In genomic region chr10:131093795-131094366, GRCh38 we compare ENCODE assay signal across 28 cellular contexts.
DNase-seq lines count a peak whose midpoint lies in the region; ATAC-seq, FAIRE-seq and TF ChIP-seq lines count a peak whose summit lies in the region.
"Had no signal": no experiment of that assay in that cellular context is flagged by ENCODE, and none has a peak within 500 bp of the region (broad histone marks: within the 10 kb centered on the region; RNA-seq: fewer than 3 reads in every experiment).

No MANE protein-coding gene starts in this region.

- no peaks in the 10 kb centered on the region for H4K20me1 ChIP-seq in HepG2 (ENCODE audit: insufficient read depth, low read length)
- no peaks in the 10 kb centered on the region for H4K20me1 ChIP-seq in osteoblast (ENCODE audit: insufficient read depth, low read length)

- TF ChIP-seq RAD21 in liver (IDR thresholded peaks at IDR 0.05) (no peak), HepG2 (CRISPR knock-in tag; IDR thresholded peaks at IDR 0.05) (no peak)

- no peak for ATAC-seq in HepG2
- no peak for ATAC-seq in HG02759 (IDR thresholded peaks at IDR 0.05; ENCODE audit: unreplicated experiment)
- ATAC-seq: body of pancreas, PC-3 had no signal

- DNase-seq in HepG2 (ENCODE audit: low spot score) (no peak), iPS-NIHi11 (ENCODE audit: low spot score) (peak; percentile 18), osteoblast (ENCODE audit: insufficient read length, low spot score, missing footprints) (peak; percentile 65), posterior vena cava (ENCODE audit: low spot score) (no peak), NK-92 (lab: John Stamatoyannopoulos, UW; ENCODE audit: unreplicated experiment) (no peak), DMS153 (lab: John Stamatoyannopoulos, UW) (no peak)
- DNase-seq: activated CD4-positive, alpha-beta memory T cell treated with anti-CD3 and anti-CD28 coated beads for 36 hours; activated CD4-positive, CD25-positive, alpha-beta regulatory T cell treated with anti-CD3 and anti-CD28 coated beads, Interleukin-2, amount 50 U/mL, for 72 hours; activated naive CD4-positive, alpha-beta T cell; body of pancreas; CD4-positive, alpha-beta T cell; cerebellar nuclear complex; DND-41; dorsolateral prefrontal cortex; GF-D8; KG1; MG63; NCI-H2029 treated with DMSO at 0.1 percent for 48 hours; NCI-H524; T-helper 2 cell; upper lobe of left lung had no signal

- TF ChIP-seq CTCF in liver (IDR thresholded peaks at IDR 0.05; ENCODE audit: low read depth, low read length, missing input control) (no peak), HepG2 (CRISPR knock-in tag; IDR thresholded peaks at IDR 0.05) (no peak), osteoblast (IDR thresholded peaks at IDR 0.05; ENCODE audit: extremely low read depth, low read depth, low read length) (no peak)

- H2AFZ ChIP-seq in HepG2 (ENCODE audit: low read length) (no peak overlapping the region), osteoblast (ENCODE audit: low read length) (no peak overlapping the region)

- H3K79me2 ChIP-seq in HepG2 (ENCODE audit: insufficient read depth, low read length): no peaks in the 10 kb centered on the region
- no peaks in the 10 kb centered on the region for H3K79me2 ChIP-seq in osteoblast (ENCODE audit: insufficient read depth, low read length)

- TF ChIP-seq EP300 in HepG2 (IDR thresholded peaks at IDR 0.05; ENCODE audit: low read depth in 2 of 2, low read length in 2 of 2): no peak
- TF ChIP-seq EP300 in HepG2 (CRISPR knock-in tag; IDR thresholded peaks at IDR 0.05; ENCODE audit: borderline replicate concordance): no peak

- TF ChIP-seq POLR2A in HepG2 (IDR thresholded peaks at IDR 0.05; ENCODE audit: insufficient read depth in 1 of 2, low read depth in 2 of 2, low read length in 2 of 2): no peak

- H3K4me3 ChIP-seq in liver (ENCODE audit: low read depth in 1 of 3, low read length in 3 of 3) (no peak overlapping the region), HepG2 (replicated peaks in 1 of 3; ENCODE audit: insufficient read depth in 1 of 3, low read depth in 2 of 3, low read length in 3 of 3) (no peak overlapping the region), osteoblast (ENCODE audit: insufficient read depth, low read length) (no peak overlapping the region)
- H3K4me3 ChIP-seq: adrenal gland, body of pancreas, dorsolateral prefrontal cortex, MG63, upper lobe of left lung had no signal

- H3K9me3 ChIP-seq in liver (ENCODE audit: control insufficient read depth in 4 of 4, low read length in 3 of 4) (no peaks in the 10 kb centered on the region), HepG2 (ENCODE audit: low read length) (no peaks in the 10 kb centered on the region), osteoblast (ENCODE audit: low read depth, low read length) (no peaks in the 10 kb centered on the region)
- H3K9me3 ChIP-seq: adrenal gland, body of pancreas, MG63, upper lobe of left lung had no signal

- WGBS in liver: 69% methylated on average over 19 of the region's 19 CpGs
- WGBS in HepG2 (ENCODE audit: low lambda C conversion rate): 63% methylated on average over 18 of the region's 19 CpGs

- no TSS peak for BruUV-seq in HepG2 (replicated peaks; lab: Mats Ljungman, UMichigan)

- no peak for FAIRE-seq in HepG2 (lab: Jason Lieb, UNC)
- FAIRE-seq: A204.1, frontal cortex, HTR-8/SVneo had no signal

- H3K4me1 ChIP-seq in liver (ENCODE audit: control insufficient read depth in 4 of 4, insufficient read depth in 4 of 4, low read length in 3 of 4): no peaks in the 10 kb centered on the region
- H3K4me1 ChIP-seq in HepG2 (ENCODE audit: insufficient read depth, low read length): no peaks in the 10 kb centered on the region
- no peaks in the 10 kb centered on the region for H3K4me1 ChIP-seq in osteoblast (ENCODE audit: insufficient read depth, low read length)

- no peaks in the 10 kb centered on the region for H3K27me3 ChIP-seq in liver (ENCODE audit: control insufficient read depth in 4 of 4, insufficient read depth in 4 of 4, low read length in 3 of 4)
- H3K27me3 ChIP-seq in HepG2 (ENCODE audit: control insufficient read depth in 1 of 2, insufficient read depth in 2 of 2, low read length in 2 of 2): peaks cover 0 to 21% of the 10 kb centered on the region in 2 experiments; a peak in 2 of 5 replicates
- H3K27me3 ChIP-seq in osteoblast (ENCODE audit: insufficient read depth, low read length): no peaks in the 10 kb centered on the region
- H3K27me3 ChIP-seq: adrenal gland, body of pancreas, MG63, upper lobe of left lung had no signal

- CTCF ChIA-PET in HepG2 (lab: Yijun Ruan, JAX; ENCODE audit: low intra/inter-chr PET ratio, low total read pairs): no interaction called here

- intact Hi-C loops in HepG2 (cut with micrococcal nuclease; ENCODE audit: unreplicated experiment) (no loop called here), posterior vena cava (cut with DNase I) (no loop called here)

- no peak overlapping the region for H3K4me2 ChIP-seq in HepG2 (ENCODE audit: low read depth, low read length)
- H3K4me2 ChIP-seq in osteoblast (ENCODE audit: insufficient read depth, low read length): no peak overlapping the region

- H3K9ac ChIP-seq in liver (ENCODE audit: low read depth in 1 of 2, low read length in 2 of 2) (no peak overlapping the region), HepG2 (ENCODE audit: insufficient read depth, low read depth, low read length) (no peak overlapping the region)

- H3K27ac ChIP-seq in liver (ENCODE audit: low read depth in 1 of 2, low read length in 2 of 2) (peak overlapping the region in 1 of 2 donors; percentile 42), HepG2 (ENCODE audit: extremely low read length, insufficient read depth, low read length) (no peak overlapping the region), osteoblast (ENCODE audit: low read depth, low read length) (no peak overlapping the region)
- H3K27ac ChIP-seq: dorsolateral prefrontal cortex, upper lobe of left lung had no signal

- POLR2A ChIA-PET in HepG2 (lab: Yijun Ruan, JAX): interaction anchor here (0.9 kb wide), 1 partner anchor 8 kb away, joined by 3 read pairs; no protein-coding TSS in a partner anchor

- H3K36me3 ChIP-seq in liver (ENCODE audit: control insufficient read depth in 4 of 4, insufficient read depth in 3 of 4, low read depth in 1 of 4, low read length in 3 of 4) (no peaks in the 10 kb centered on the region), HepG2 (replicated peaks in 1 of 2; ENCODE audit: control insufficient read depth in 1 of 2, insufficient read depth in 2 of 2, low read length in 2 of 2) (no peaks in the 10 kb centered on the region), osteoblast (ENCODE audit: insufficient read depth, low read length) (no peaks in the 10 kb centered on the region)
- H3K36me3 ChIP-seq: adrenal gland, MG63, upper lobe of left lung had no signal

- in situ Hi-C loops in HepG2 (cut with HindIII; ENCODE audit: extremely low pct_ligation_motif_present, low pct_unique_long_range_greater_than_20kb): no loop called here

TF ChIP-seq in liver, 16 proteins besides CTCF, POLR2A, EP300 and RAD21:
- TF ChIP-seq GABPA (IDR thresholded peaks at IDR 0.05 in 1 of 2, conservative IDR thresholded peaks at IDR 0.05 in 1 of 2): no peak
- peak; percentile 80 for TF ChIP-seq NR2F2 (IDR thresholded peaks at IDR 0.05)

TF ChIP-seq in HepG2, 621 proteins besides CTCF, POLR2A, EP300 and RAD21:
- TF ChIP-seq THAP8 (CRISPR knock-in tag; IDR thresholded peaks at IDR 0.05; ENCODE audit: borderline replicate concordance) (no peak), THYN1 (CRISPR knock-in tag; IDR thresholded peaks at IDR 0.05; ENCODE audit: borderline replicate concordance, low read depth) (no peak), NCOR1 (IDR thresholded peaks at IDR 0.05; ENCODE audit: borderline replicate concordance, low read length) (no peak), ZNF138 (CRISPR knock-in tag; IDR thresholded peaks at IDR 0.05; ENCODE audit: low read depth) (no peak), RFXANK (CRISPR knock-in tag; IDR thresholded peaks at IDR 0.05) (no peak), ZNF629 (CRISPR knock-in tag; conservative IDR thresholded peaks at IDR 0.05) (no peak), POGZ (CRISPR knock-in tag; IDR thresholded peaks at IDR 0.05) (no peak), HIVEP1 (CRISPR knock-in tag; IDR thresholded peaks at IDR 0.05) (no peak), MXD3 (CRISPR knock-in tag; IDR thresholded peaks at IDR 0.05) (no peak), ZNF549 (CRISPR knock-in tag; IDR thresholded peaks at IDR 0.05) (no peak), ETV6 (CRISPR knock-in tag; conservative IDR thresholded peaks at IDR 0.05) (no peak), RARA (CRISPR knock-in tag; IDR thresholded peaks at IDR 0.05) (no peak), ZFP36L2 (CRISPR knock-in tag; IDR thresholded peaks at IDR 0.05) (no peak), FOXM1 (CRISPR knock-in tag; IDR thresholded peaks at IDR 0.05) (no peak), ZNF720 (CRISPR knock-in tag; IDR thresholded peaks at IDR 0.05) (no peak), MIXL1 (CRISPR knock-in tag; IDR thresholded peaks at IDR 0.05) (no peak), ZNF737 (CRISPR knock-in tag; IDR thresholded peaks at IDR 0.05; ENCODE audit: borderline replicate concordance) (no peak), CREB3 (CRISPR knock-in tag; IDR thresholded peaks at IDR 0.05) (no peak)

Comparison
In these comparisons a context has a peak if more than half of its experiments do, and no peak if none do; other contexts are left out.
1. DNase-seq: peak in iPS-NIHi11 (single experiment) and osteoblast (single experiment); none in HepG2 (single experiment), posterior vena cava (single experiment), NK-92 (single experiment) and DMS153 (single experiment).